1 cellular context compared by ENCODE assay signal in the genomic region with DNA sequence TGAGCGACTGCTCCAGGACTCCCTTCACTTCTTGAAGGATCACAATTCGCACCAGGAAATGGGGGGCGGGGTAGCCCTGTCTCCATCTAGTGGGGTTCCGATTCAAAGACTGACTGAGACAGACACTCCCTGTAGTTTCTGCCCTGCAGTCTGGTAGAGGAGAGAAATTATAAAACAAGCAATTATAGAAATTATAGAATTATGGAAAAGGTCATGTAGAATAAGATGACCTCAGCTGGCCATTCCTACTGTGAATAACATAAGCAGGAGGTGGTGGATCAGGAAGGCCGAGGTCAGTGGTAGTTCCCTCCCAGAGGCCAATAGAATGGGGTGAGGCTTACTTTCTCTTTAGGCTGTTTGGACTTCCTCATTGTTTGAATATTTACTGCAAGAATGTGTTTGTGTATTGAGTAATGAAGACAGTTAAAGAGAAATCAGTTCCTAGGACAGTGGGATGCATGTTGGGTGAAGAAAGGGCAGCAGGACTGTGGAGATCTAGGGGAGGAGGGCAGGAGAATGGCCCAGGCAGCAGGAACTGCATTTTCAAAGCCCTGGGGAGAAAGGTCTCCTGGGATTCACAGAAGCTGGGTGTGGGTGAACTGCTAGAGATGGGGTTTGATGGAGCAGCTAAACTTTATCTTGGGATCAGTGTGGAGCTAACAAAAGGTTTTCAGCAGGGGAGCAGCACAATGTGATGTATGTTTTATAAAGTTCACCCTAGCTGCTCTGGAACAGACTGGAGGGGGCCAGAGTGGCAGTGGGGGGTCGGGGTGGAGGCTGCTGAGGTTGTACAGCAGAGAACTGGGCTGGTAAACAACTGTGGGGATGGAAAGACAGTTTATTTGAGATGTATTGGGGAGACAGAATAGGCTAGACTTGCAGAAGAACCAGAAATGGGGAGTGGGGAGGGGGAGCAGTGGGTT.
TF ChIP-seq lines count a peak whose summit lies in the region.

No MANE protein-coding gene starts in this region.

TF ChIP-seq in HCT116, 20 proteins besides CTCF, POLR2A, EP300 and RAD21 (continued from another document):
- TF ChIP-seq SIN3A (IDR thresholded peaks at IDR 0.05; ENCODE audit: low read depth) (0 out of 2 replicates have a peak, but pooled peaks have one; percentile 36), SRF (IDR thresholded peaks at IDR 0.05; ENCODE audit: low read depth) (no peak), EGR1 (IDR thresholded peaks at IDR 0.05; ENCODE audit: low read depth) (no peak), REST (IDR thresholded peaks at IDR 0.05; ENCODE audit: low read depth) (no peak), ZFX (IDR thresholded peaks at IDR 0.05) (no peak), FOSL1 (IDR thresholded peaks at IDR 0.05; ENCODE audit: low read depth) (no peak), POLR2AphosphoS5 (IDR thresholded peaks at IDR 0.05; ENCODE audit: low read depth, low read length) (no peak), JUND (IDR thresholded peaks at IDR 0.05) (no peak), CBX3 (IDR thresholded peaks at IDR 0.05; ENCODE audit: low read depth) (no peak; the same call in 1 of the 2 replicates), YY1 (IDR thresholded peaks at IDR 0.05; ENCODE audit: extremely low read depth, insufficient replicate concordance, low read depth, low read length) (no peak), EZH2 (IDR thresholded peaks at IDR 0.05) (no peak), EZH2phosphoT487 (IDR thresholded peaks at IDR 0.05; ENCODE audit: borderline replicate concordance) (no peak), TCF7L2 (IDR thresholded peaks at IDR 0.05; ENCODE audit: borderline replicate concordance, extremely low read depth, insufficient read depth, insufficient read length) (no peak)
- TF ChIP-seq, protein P1, sequence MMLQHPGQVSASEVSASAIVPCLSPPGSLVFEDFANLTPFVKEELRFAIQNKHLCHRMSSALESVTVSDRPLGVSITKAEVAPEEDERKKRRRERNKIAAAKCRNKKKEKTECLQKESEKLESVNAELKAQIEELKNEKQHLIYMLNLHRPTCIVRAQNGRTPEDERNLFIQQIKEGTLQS (IDR thresholded peaks at IDR 0.05), result no peak
